In the genomic region with DNA sequence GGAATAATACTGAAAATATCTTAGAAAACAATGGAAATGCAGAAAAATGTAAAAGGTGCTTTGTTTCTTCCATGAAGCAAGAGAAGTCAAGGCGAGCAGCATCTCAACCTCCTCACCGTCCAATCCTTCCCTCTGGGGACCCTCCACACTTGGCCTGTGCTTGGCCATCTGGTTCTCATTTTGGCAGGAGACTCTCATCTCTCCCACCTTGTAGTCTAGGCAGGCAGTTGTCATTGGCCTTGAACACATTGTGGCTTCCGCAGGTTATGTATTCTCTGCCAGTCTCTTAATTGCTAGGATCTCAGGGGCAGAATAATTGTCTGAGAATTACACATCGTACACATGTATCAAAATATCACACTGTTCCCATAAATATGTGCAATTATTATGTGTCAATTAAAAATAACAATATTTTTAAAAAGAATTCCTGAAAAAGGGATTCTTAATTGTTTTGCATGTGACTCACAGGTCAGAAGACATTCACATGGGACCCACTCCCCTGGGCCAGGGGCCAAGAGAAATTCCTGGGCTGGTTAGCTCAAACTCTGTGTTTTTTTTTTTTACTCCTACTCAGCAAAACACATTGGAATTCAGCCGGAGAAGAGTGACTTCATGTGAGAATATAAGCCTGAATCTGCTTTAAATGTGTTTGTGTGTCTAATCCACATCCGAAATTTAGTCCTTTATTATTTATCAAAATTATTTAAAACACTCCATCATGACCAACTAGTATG, we compare ENCODE assay signal across 15 cellular contexts. TPM values are rescaled to one million over a fixed set of nuclear protein-coding genes. Genes with fewer than 3 reads are reported as not detected.
DNase-seq lines count a peak whose midpoint lies in the region; ATAC-seq and TF ChIP-seq lines count a peak whose summit lies in the region.
"Had no signal": no experiment of that assay in that cellular context is flagged by ENCODE, and none has a peak within 500 bp of the region (broad histone marks: within the 10 kb centered on the region; RNA-seq: fewer than 3 reads in every experiment).

No MANE protein-coding gene starts in this region.

- no peaks in the 10 kb centered on the region for H3K9me3 Mint-ChIP-seq in mesothelial cell of epicardium

- no peak for ATAC-seq in GM19351 (IDR thresholded peaks at IDR 0.05; ENCODE audit: unreplicated experiment)
- ATAC-seq: esophagus mucosa, HCT116 had no signal

- H3K4me3 ChIP-seq in AG10803 (ENCODE audit: low read length) (no peak overlapping the region), SJCRH30 (no peak overlapping the region)
- H3K4me3 ChIP-seq: tibial artery had no signal

- no peaks in the 10 kb centered on the region for H3K4me1 ChIP-seq in SJCRH30

- H3K27ac Mint-ChIP-seq in mesothelial cell of epicardium: peak overlapping the region; percentile 96

- H3K9me3 ChIP-seq in SJCRH30 (replicated peaks): no peaks in the 10 kb centered on the region
- H3K9me3 ChIP-seq: SK-N-SH, tibial artery had no signal

- peaks cover 18% of the 10 kb centered on the region for H3K27me3 Mint-ChIP-seq in mesothelial cell of epicardium (ENCODE audit: low read depth)

- H3K27me3 ChIP-seq in SJCRH30: no peaks in the 10 kb centered on the region
- H3K27me3 ChIP-seq: tibial artery had no signal

- TF ChIP-seq CTCF in AG10803 (conservative IDR thresholded peaks at IDR 0.05; ENCODE audit: low read length) (no peak), mesothelial cell of epicardium (IDR thresholded peaks at IDR 0.05; ENCODE audit: unreplicated experiment) (no peak)

- H3K4me3 Mint-ChIP-seq in mesothelial cell of epicardium: no peak overlapping the region

- no peaks in the 10 kb centered on the region for H3K36me3 ChIP-seq in SJCRH30
- H3K36me3 ChIP-seq: tibial artery had no signal

- DNase-seq in AG10803 (ENCODE audit: low read depth) (peak; percentile 46), NCI-H2171 treated with DMSO at 0.1 percent for 48 hours (lab: John Stamatoyannopoulos, UW) (peak; percentile 78), dedifferentiated amniotic fluid mesenchymal stem cell (ENCODE audit: extremely low spot score) (peak; percentile 58), mesothelial cell of epicardium (ENCODE audit: low spot score in 2 of 2, unreplicated experiment in 2 of 2) (peak in 1 of 2 experiments; percentile 53), SJCRH30 (no peak), superior temporal gyrus (ENCODE audit: extremely low spot score) (no peak), HT-29 (ENCODE audit: low spot score) (no peak)
- DNase-seq: cerebellar nuclear complex; SK-N-SH; stimulated activated CD4-positive, alpha-beta T cell treated with anti-CD3 and anti-CD28 coated beads, Interleukin-1b, Interleukin-23, amount 100 ng/mL, for 48 hours; tibial artery had no signal

- H3K4me1 Mint-ChIP-seq in mesothelial cell of epicardium: peaks cover 25% of the 10 kb centered on the region

- H3K36me3 Mint-ChIP-seq in mesothelial cell of epicardium: no peaks in the 10 kb centered on the region

- H3K27ac ChIP-seq in SJCRH30: no peak overlapping the region
- H3K27ac ChIP-seq: tibial artery had no signal

RNA-seq across cellular contexts. Expression of gene ANKRD62, which starts 14.0 kb away (rescaled TPM):
- total RNA-seq in mesothelial cell of epicardium: not detected in 3 replicates
- total RNA-seq in SJCRH30 (2014; rRNA removed; shearing (Covaris generic)): not detected in 2 replicates
- total RNA-seq in HT-29 (2014; rRNA removed; shearing (Covaris generic)): not detected in 2 replicates
- total RNA-seq: mononuclear cell had no signal

Comparison
In these comparisons a context has a peak if more than half of its experiments do, and no peak if none do; other contexts are left out.
1. DNase-seq: peak in AG10803 (single experiment), NCI-H2171 treated with DMSO at 0.1 percent for 48 hours (single experiment) and dedifferentiated amniotic fluid mesenchymal stem cell (single experiment); none in SJCRH30 (0 of 2), superior temporal gyrus (single experiment) and HT-29 (single experiment).